Comparison of ENCODE assay signal across 21 cellular contexts in genomic region chr14:79712302-79712950, GRCh38.
"Had no signal": no experiment of that assay in that cellular context is flagged by ENCODE, and none has a peak within 500 bp of the region (broad histone marks: within the 10 kb centered on the region; RNA-seq: fewer than 3 reads in every experiment).

No MANE protein-coding gene starts in this region.

- DNase-seq: activated CD4-positive, alpha-beta T cell treated with anti-CD3 and anti-CD28 coated beads, Interleukin-2, amount 10 ng/mL, durations not matched to agents 24 days and 14 days; activated CD4-positive, CD25-positive, alpha-beta regulatory T cell; activated CD8-positive, alpha-beta T cell treated with anti-CD3 and anti-CD28 coated beads, Interleukin-2, amount 10 ng/mL, durations not matched to agents 7 days and 5 days; activated naive CD4-positive, alpha-beta T cell treated with Interleukin-2 at 50 U/mL for 16 hours; activated naive CD8-positive, alpha-beta T cell treated with anti-CD3 and anti-CD28 coated beads, Interleukin-2, amount 10 ng/mL, durations not matched to agents 7 days and 5 days; activated T-cell treated with anti-CD3 and anti-CD28 coated beads, Interleukin-2, amount 50 U/mL, for 24 hours; amygdala; heart right ventricle; immature natural killer cell; mesendoderm; natural killer cell; occipital lobe; T-helper 9 cell; upper lobe of left lung had no signal

- H3K36me3 ChIP-seq: heart right ventricle, prostate gland, upper lobe of left lung had no signal

- H3K27me3 Mint-ChIP-seq: activated CD4-positive, alpha-beta T cell treated with anti-CD3 and anti-CD28 coated beads, Interleukin-2, amount 10 ng/mL, durations not matched to agents 24 days and 14 days; activated naive CD8-positive, alpha-beta T cell treated with anti-CD3 and anti-CD28 coated beads, Interleukin-2, amount 10 ng/mL, durations not matched to agents 7 days and 5 days; activated T-cell treated with anti-CD3 and anti-CD28 coated beads, Interleukin-2, amount 50 U/mL, for 24 hours; brain; central memory CD8-positive, alpha-beta T cell; stimulated activated naive CD8-positive, alpha-beta T cell treated with anti-CD3 and anti-CD28 coated beads, Interleukin-15, Interleukin-2, amounts not matched to agents 100 ng/mL and 50 ng/mL, for 24 hours had no signal

- H3K4me3 ChIP-seq: coronary artery, heart right ventricle, prostate gland, upper lobe of left lung had no signal

- H3K9me3 Mint-ChIP-seq: activated CD4-positive, alpha-beta T cell treated with anti-CD3 and anti-CD28 coated beads, Interleukin-2, amount 10 ng/mL, durations not matched to agents 24 days and 14 days; activated naive CD8-positive, alpha-beta T cell treated with anti-CD3 and anti-CD28 coated beads, Interleukin-2, amount 10 ng/mL, durations not matched to agents 7 days and 5 days; activated T-cell treated with anti-CD3 and anti-CD28 coated beads, Interleukin-2, amount 50 U/mL, for 24 hours; brain; stimulated activated naive CD8-positive, alpha-beta T cell treated with anti-CD3 and anti-CD28 coated beads, Interleukin-15, Interleukin-2, amounts not matched to agents 100 ng/mL and 50 ng/mL, for 24 hours had no signal

- H3K36me3 Mint-ChIP-seq: activated naive CD8-positive, alpha-beta T cell treated with anti-CD3 and anti-CD28 coated beads, Interleukin-2, amount 10 ng/mL, durations not matched to agents 7 days and 5 days; brain; immature natural killer cell; natural killer cell had no signal

- H3K4me3 Mint-ChIP-seq: activated CD4-positive, alpha-beta T cell treated with anti-CD3 and anti-CD28 coated beads, Interleukin-2, amount 10 ng/mL, durations not matched to agents 24 days and 14 days; activated CD8-positive, alpha-beta T cell treated with anti-CD3 and anti-CD28 coated beads, Interleukin-2, amount 10 ng/mL, durations not matched to agents 7 days and 5 days; activated naive CD8-positive, alpha-beta T cell treated with anti-CD3 and anti-CD28 coated beads, Interleukin-2, amount 10 ng/mL, durations not matched to agents 7 days and 5 days; activated T-cell treated with anti-CD3 and anti-CD28 coated beads, Interleukin-2, amount 50 U/mL, for 24 hours; brain; central memory CD8-positive, alpha-beta T cell; immature natural killer cell; natural killer cell; stimulated activated naive CD8-positive, alpha-beta T cell treated with anti-CD3 and anti-CD28 coated beads, Interleukin-15, Interleukin-2, amounts not matched to agents 100 ng/mL and 50 ng/mL, for 24 hours had no signal

- H3K4me1 ChIP-seq: heart right ventricle, prostate gland, upper lobe of left lung had no signal

- ATAC-seq: activated CD8-positive, alpha-beta T cell treated with anti-CD3 and anti-CD28 coated beads, Interleukin-2, amount 10 ng/mL, durations not matched to agents 7 days and 5 days; esophagus mucosa; heart right ventricle; natural killer cell had no signal

- H3K27ac Mint-ChIP-seq: activated CD4-positive, alpha-beta T cell treated with anti-CD3 and anti-CD28 coated beads, Interleukin-2, amount 10 ng/mL, durations not matched to agents 24 days and 14 days; activated CD8-positive, alpha-beta T cell treated with anti-CD3 and anti-CD28 coated beads, Interleukin-2, amount 10 ng/mL, durations not matched to agents 7 days and 5 days; activated naive CD8-positive, alpha-beta T cell treated with anti-CD3 and anti-CD28 coated beads, Interleukin-2, amount 10 ng/mL, durations not matched to agents 7 days and 5 days; activated T-cell treated with anti-CD3 and anti-CD28 coated beads, Interleukin-2, amount 50 U/mL, for 24 hours; activated T-helper 2 cell treated with anti-CD3 and anti-CD28 coated beads, Interferon-gamma antibody, Interleukin-2, Interleukin-4, amounts not matched to agents 10 μg/mL and 5 μg/mL and 100 μg/mL, durations not matched to agents 14 hours and 24 hours and 36 hours; immature natural killer cell; natural killer cell; stimulated activated naive CD8-positive, alpha-beta T cell treated with anti-CD3 and anti-CD28 coated beads, Interleukin-15, Interleukin-2, amounts not matched to agents 100 ng/mL and 50 ng/mL, for 24 hours had no signal

- H3K4me1 Mint-ChIP-seq: activated CD4-positive, alpha-beta T cell treated with anti-CD3 and anti-CD28 coated beads, Interleukin-2, amount 10 ng/mL, durations not matched to agents 24 days and 14 days; activated naive CD8-positive, alpha-beta T cell treated with anti-CD3 and anti-CD28 coated beads, Interleukin-2, amount 10 ng/mL, durations not matched to agents 7 days and 5 days; central memory CD8-positive, alpha-beta T cell; immature natural killer cell; natural killer cell had no signal

- H3K27ac ChIP-seq: heart right ventricle, prostate gland, upper lobe of left lung had no signal

- H3K9me3 ChIP-seq: heart right ventricle, prostate gland, upper lobe of left lung had no signal
